8 cellular contexts compared by ENCODE assay signal in genomic region chr4:159175165-159175988, GRCh38.
DNase-seq lines count a peak whose midpoint lies in the region; ATAC-seq, FAIRE-seq and TF ChIP-seq lines count a peak whose summit lies in the region.

No MANE protein-coding gene starts in this region.

- intact Hi-C loops in CD4-positive, alpha-beta memory T cell (cut with micrococcal nuclease), result loop anchor here (1.0 to 5.0 kb wide), 4 partner anchors 73 to 1183 kb away; partner anchors contain the start of genes C4orf46, ETFDH and RAPGEF2
- intact Hi-C loops in activated CD8-positive, alpha-beta T cell treated with anti-CD3 and anti-CD28 coated beads for 36 hours (cut with micrococcal nuclease), result loop anchor here (1.0 to 10.0 kb wide), 3 partner anchors 73 to 451 kb away; partner anchors contain the start of genes PPID and RAPGEF2

- H3K27ac Mint-ChIP-seq in CD4-positive, alpha-beta memory T cell, result peak overlapping the region in 3 of 7 donors; percentile 15 to 78 (median 74)
- H3K27ac Mint-ChIP-seq in activated CD8-positive, alpha-beta T cell treated with anti-CD3 and anti-CD28 coated beads for 36 hours, result no peak overlapping the region

- no peaks in the 10 kb centered on the region for H3K9me3 ChIP-seq in CD4-positive, alpha-beta memory T cell (ENCODE audit: control insufficient read depth in 1 of 2, low read length in 2 of 2)

- no peak overlapping the region for H3K4me3 ChIP-seq in CD4-positive, alpha-beta memory T cell (ENCODE audit: low read length in 2 of 2)

- peak overlapping the region in 4 of 8 donors; percentile 3 to 40 (median 15) for H3K4me3 Mint-ChIP-seq in CD4-positive, alpha-beta memory T cell
- peak overlapping the region; percentile 49 for H3K4me3 Mint-ChIP-seq in activated CD8-positive, alpha-beta T cell treated with anti-CD3 and anti-CD28 coated beads for 36 hours

- no peaks in the 10 kb centered on the region for H3K27me3 ChIP-seq in CD4-positive, alpha-beta memory T cell (ENCODE audit: insufficient read depth, low read length)

- POLR2A ChIA-PET in CD4-positive, alpha-beta memory T cell (lab: Charles Lee; ENCODE audit: partially characterized antibody), result no interaction called here
- POLR2A ChIA-PET in activated CD8-positive, alpha-beta T cell treated with anti-CD3 and anti-CD28 coated beads for 36 hours (lab: Charles Lee), result no interaction called here

- peak; percentile 59 to 70 (median 68) for DNase-seq in CD4-positive, alpha-beta memory T cell
- peak; percentile 31 for DNase-seq in NCI-H748 treated with DMSO at 0.1 percent for 48 hours (lab: John Stamatoyannopoulos, UW)
- peak; percentile 74 for DNase-seq in activated CD8-positive, alpha-beta T cell treated with anti-CD3 and anti-CD28 coated beads for 36 hours
- peak; percentile 64 for DNase-seq in middle frontal gyrus (ENCODE audit: extremely low spot score, low spot score)
- DNase-seq in stimulated activated CD8-positive, alpha-beta memory T cell treated with anti-CD3 and anti-CD28 coated beads, Interleukin-4, amount 100 ng/mL, for 24 hours (ENCODE audit: low read depth), result peak; percentile 11

- peak; percentile 82 for TF ChIP-seq CTCF in activated CD8-positive, alpha-beta T cell treated with anti-CD3 and anti-CD28 coated beads for 36 hours (IDR thresholded peaks at IDR 0.05)

- H3K36me3 ChIP-seq in CD4-positive, alpha-beta memory T cell (ENCODE audit: insufficient read depth, low read length), result no peaks in the 10 kb centered on the region

- peaks cover 23 to 39% (median 28%) of the 10 kb centered on the region in 4 donors for H3K4me1 Mint-ChIP-seq in CD4-positive, alpha-beta memory T cell
- peaks cover 63% of the 10 kb centered on the region for H3K4me1 Mint-ChIP-seq in activated CD8-positive, alpha-beta T cell treated with anti-CD3 and anti-CD28 coated beads for 36 hours (ENCODE audit: low read depth)

- peak; percentile 91 for FAIRE-seq in endometrium (lab: Jason Lieb, UNC)

- no peaks in the 10 kb centered on the region for H3K36me3 Mint-ChIP-seq in CD4-positive, alpha-beta memory T cell
- H3K36me3 Mint-ChIP-seq in activated CD8-positive, alpha-beta T cell treated with anti-CD3 and anti-CD28 coated beads for 36 hours (ENCODE audit: low read depth), result no peaks in the 10 kb centered on the region

- no peaks in the 10 kb centered on the region for H3K9me3 Mint-ChIP-seq in CD4-positive, alpha-beta memory T cell
- no peaks in the 10 kb centered on the region for H3K9me3 Mint-ChIP-seq in activated CD8-positive, alpha-beta T cell treated with anti-CD3 and anti-CD28 coated beads for 36 hours

- peak; percentile 58 for ATAC-seq in GM19397 (IDR thresholded peaks at IDR 0.05; ENCODE audit: unreplicated experiment)
- peak; percentile 63 for ATAC-seq in HG03521 (IDR thresholded peaks at IDR 0.05; ENCODE audit: unreplicated experiment)
- ATAC-seq in activated CD8-positive, alpha-beta T cell treated with anti-CD3 and anti-CD28 coated beads for 36 hours, result peak; percentile 94

- H3K27ac ChIP-seq in CD4-positive, alpha-beta memory T cell (ENCODE audit: low read depth, low read length), result no peak overlapping the region

- H3K27me3 Mint-ChIP-seq in CD4-positive, alpha-beta memory T cell, result no peaks in the 10 kb centered on the region
- no peaks in the 10 kb centered on the region for H3K27me3 Mint-ChIP-seq in activated CD8-positive, alpha-beta T cell treated with anti-CD3 and anti-CD28 coated beads for 36 hours

- peaks cover 16% of the 10 kb centered on the region for H3K4me1 ChIP-seq in CD4-positive, alpha-beta memory T cell (ENCODE audit: insufficient read depth, low read length)

- CTCF ChIA-PET in CD4-positive, alpha-beta memory T cell (lab: Charles Lee; ENCODE audit: partially characterized antibody), result interaction anchor here (0.7 to 1.6 kb wide), 6 partner anchors 73 to 450 kb away, joined by 3 to 5 read pairs (median 3); no protein-coding TSS in a partner anchor
- CTCF ChIA-PET in activated CD8-positive, alpha-beta T cell treated with anti-CD3 and anti-CD28 coated beads for 36 hours (lab: Charles Lee), result interaction anchor here (0.6 to 1.0 kb wide), 6 partner anchors 10 to 506 kb away, joined by 3 to 6 read pairs (median 3); no protein-coding TSS in a partner anchor

Comparison
In these comparisons a context has a peak if more than half of its experiments do, and no peak if none do; other contexts are left out.
1. DNase-seq: peak in every context shown above with its lines; median percentile 74 in activated CD8-positive, alpha-beta T cell treated with anti-CD3 and anti-CD28 coated beads for 36 hours; 68 in CD4-positive, alpha-beta memory T cell; 64 in middle frontal gyrus; 31 in NCI-H748 treated with DMSO at 0.1 percent for 48 hours; 11 in stimulated activated CD8-positive, alpha-beta memory T cell treated with anti-CD3 and anti-CD28 coated beads, Interleukin-4, amount 100 ng/mL, for 24 hours.